ENCODE assay signal across 8 cellular contexts in the genomic region with DNA sequence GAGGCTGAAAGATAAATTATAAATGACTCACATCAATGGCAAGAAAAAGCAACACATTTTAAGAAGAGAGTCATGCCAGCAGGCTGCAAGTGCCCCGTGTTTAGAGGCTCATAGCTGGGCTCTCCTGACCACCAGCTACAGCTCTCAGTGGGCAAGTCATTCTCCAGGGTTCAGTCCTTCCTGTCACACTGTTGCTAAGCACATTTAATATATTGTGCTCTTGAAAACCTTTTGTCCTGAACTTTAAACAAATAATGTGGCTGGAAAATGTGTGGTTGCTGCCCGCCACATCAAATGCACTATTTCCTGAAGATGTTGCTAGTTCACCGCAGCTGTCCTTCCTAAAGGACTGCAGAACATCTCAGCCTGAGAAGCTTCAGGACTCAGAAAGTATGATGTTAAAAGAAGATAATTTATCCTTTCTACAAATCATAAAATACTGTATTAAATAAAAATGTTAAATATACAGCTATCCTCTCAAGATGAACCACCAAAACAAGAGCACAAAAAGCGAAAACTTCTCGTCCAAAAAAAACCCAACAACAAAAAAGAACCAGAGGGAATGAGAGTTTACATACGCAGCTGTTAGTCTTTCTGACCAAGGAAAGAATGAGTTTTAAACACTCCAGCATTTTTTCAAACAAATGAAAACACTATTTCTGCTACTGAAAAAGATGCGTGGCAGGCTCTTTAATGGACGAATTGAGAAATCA. TPM values are rescaled to one million over a fixed set of nuclear protein-coding genes. Genes with fewer than 3 reads are reported as not detected.
A peak's percentile ranks its signal among the peaks of the same experiment; 100 is the strongest.
DNase-seq lines count a peak whose midpoint lies in the region; ATAC-seq and TF ChIP-seq lines count a peak whose summit lies in the region.

No MANE protein-coding gene starts in this region.

- H3K9me3 Mint-ChIP-seq in activated CD8-positive, alpha-beta T cell treated with anti-CD3 and anti-CD28 coated beads, Interleukin-2, amount 10 ng/mL, durations not matched to agents 7 days and 5 days (ENCODE audit: insufficient read depth), result no peaks in the 10 kb centered on the region

- H3K79me2 ChIP-seq in MM.1S (ENCODE audit: low read length) (peaks cover 4% of the 10 kb centered on the region; the same call in 1 of the 2 replicates), fibroblast of lung (ENCODE audit: control insufficient read depth, insufficient read depth, low read length) (no peaks in the 10 kb centered on the region), trophoblast cell (ENCODE audit: control insufficient read depth, insufficient read depth, low read length, poor library complexity) (peaks cover 6% of the 10 kb centered on the region)

- peak overlapping the region; percentile 73 for H4K12ac ChIP-seq in trophoblast cell (ENCODE audit: low read depth, low read length)

- H3K9me3 ChIP-seq in HAP-1 (no peaks in the 10 kb centered on the region), MM.1S (replicated peaks; ENCODE audit: insufficient read depth, low read length) (no peaks in the 10 kb centered on the region), fibroblast of lung (ENCODE audit: control insufficient read depth, insufficient read depth, low read depth, low read length) (no peaks in the 10 kb centered on the region), trophoblast cell (ENCODE audit: insufficient read depth, low read depth, low read length) (no peaks in the 10 kb centered on the region)

- no peaks in the 10 kb centered on the region for H3K9me2 ChIP-seq in MM.1S (replicated peaks; ENCODE audit: insufficient read depth, low read length)

- TF ChIP-seq CTCF in MM.1S (IDR thresholded peaks at IDR 0.05; ENCODE audit: low read length), result no peak
- TF ChIP-seq CTCF in fibroblast of lung (conservative IDR thresholded peaks at IDR 0.05 in 1 of 2, IDR thresholded peaks at IDR 0.05 in 1 of 2; ENCODE audit: low read depth in 1 of 2, low read length in 2 of 2), result no peak

- peaks cover 15% of the 10 kb centered on the region for H3K4me1 Mint-ChIP-seq in activated CD8-positive, alpha-beta T cell treated with anti-CD3 and anti-CD28 coated beads, Interleukin-2, amount 10 ng/mL, durations not matched to agents 7 days and 5 days (ENCODE audit: low read depth)

- peak overlapping the region; percentile 96 for H3K27ac Mint-ChIP-seq in activated CD8-positive, alpha-beta T cell treated with anti-CD3 and anti-CD28 coated beads, Interleukin-2, amount 10 ng/mL, durations not matched to agents 7 days and 5 days

- H3K27ac ChIP-seq in MM.1S (ENCODE audit: low read length) (peak overlapping the region; percentile 92), fibroblast of lung (ENCODE audit: insufficient read depth, low read length) (peak overlapping the region; percentile 62), trophoblast cell (ENCODE audit: low read depth, low read length) (no peak overlapping the region)

- peak overlapping the region; percentile 85 for H3K4me2 ChIP-seq in MM.1S (ENCODE audit: low read depth, low read length)
- H3K4me2 ChIP-seq in fibroblast of lung (ENCODE audit: extremely low read depth, insufficient read depth, low read length), result peak overlapping the region; percentile 55
- peak overlapping the region; percentile 63 for H3K4me2 ChIP-seq in trophoblast cell (ENCODE audit: low read length)

- H2AFZ ChIP-seq in MM.1S (ENCODE audit: low read length) (peak overlapping the region; percentile 74), fibroblast of lung (ENCODE audit: low read length) (peak overlapping the region; percentile 85), trophoblast cell (ENCODE audit: insufficient read depth, low read length, poor library complexity) (peak overlapping the region; percentile 80)

- H3K14ac ChIP-seq in trophoblast cell (ENCODE audit: low read length), result peak overlapping the region; percentile 95

- H3K36me3 ChIP-seq in HAP-1 (replicated peaks) (peaks cover 22% of the 10 kb centered on the region), MM.1S (replicated peaks; ENCODE audit: insufficient read depth, low read length) (peaks cover 10% of the 10 kb centered on the region; the same call in 1 of the 2 replicates), fibroblast of lung (ENCODE audit: control insufficient read depth, insufficient read depth, low read length) (peaks cover 2% of the 10 kb centered on the region), trophoblast cell (ENCODE audit: control insufficient read depth in 1 of 2, insufficient read depth in 2 of 2, low read length in 2 of 2) (peaks cover 8 to 12% of the 10 kb centered on the region in 2 experiments)

- no CpG with 5 or more reads among the region's 8 CpGs for WGBS in trophoblast cell (ENCODE audit: extremely low coverage, insufficient coverage, insufficient read length)

- peak; percentile 34 for ATAC-seq in activated CD8-positive, alpha-beta T cell treated with anti-CD3 and anti-CD28 coated beads, Interleukin-2, amount 10 ng/mL, durations not matched to agents 7 days and 5 days

- no peak overlapping the region for H3K4ac ChIP-seq in trophoblast cell (ENCODE audit: low read depth, low read length)

- no peak overlapping the region for H2BK12ac ChIP-seq in trophoblast cell (ENCODE audit: low read length)

- no peak overlapping the region for H2AK5ac ChIP-seq in trophoblast cell (ENCODE audit: low read length)

- H3K9ac ChIP-seq in MM.1S (ENCODE audit: low read length) (peak overlapping the region; percentile 87), fibroblast of lung (ENCODE audit: insufficient read depth, low read length) (peak overlapping the region; percentile 83), trophoblast cell (ENCODE audit: low read length) (no peak overlapping the region)

- H4K91ac ChIP-seq in trophoblast cell (ENCODE audit: low read depth, low read length), result no peak overlapping the region

- no peaks in the 10 kb centered on the region for H3K27me3 ChIP-seq in HAP-1 (ENCODE audit: low read depth)
- no peaks in the 10 kb centered on the region for H3K27me3 ChIP-seq in MM.1S (replicated peaks; ENCODE audit: insufficient read depth, low read length)
- no peaks in the 10 kb centered on the region for H3K27me3 ChIP-seq in fibroblast of lung (ENCODE audit: control insufficient read depth, insufficient read depth, low read length)
- no peaks in the 10 kb centered on the region for H3K27me3 ChIP-seq in trophoblast cell (ENCODE audit: insufficient read depth, low read length)

- H3K4me1 ChIP-seq in HAP-1 (peaks cover 4% of the 10 kb centered on the region), MM.1S (ENCODE audit: low read length) (no peaks in the 10 kb centered on the region), fibroblast of lung (ENCODE audit: control insufficient read depth, extremely low read depth, insufficient read depth, low read length) (no peaks in the 10 kb centered on the region), trophoblast cell (ENCODE audit: control insufficient read depth in 1 of 2, insufficient read depth in 2 of 2, low read length in 2 of 2) (peaks cover 0 to 6% of the 10 kb centered on the region in 2 experiments)

- in situ Hi-C loops in HAP-1 (cut with MboI; ENCODE audit: low sequenced_read_pairs), result no loop called here

- H3K18ac ChIP-seq in trophoblast cell (ENCODE audit: low read length), result peak overlapping the region; percentile 30

- CTCF ChIA-PET in activated CD8-positive, alpha-beta T cell treated with anti-CD3 and anti-CD28 coated beads, Interleukin-2, amount 10 ng/mL, durations not matched to agents 7 days and 5 days (lab: Charles Lee), result interaction anchor here (1.1 to 1.7 kb wide), 4 partner anchors 11 to 81 kb away, joined by 3 to 7 read pairs (median 4); no protein-coding TSS in a partner anchor

- no peak overlapping the region for H3K23ac ChIP-seq in trophoblast cell (ENCODE audit: low read length)

- H3K4me3 Mint-ChIP-seq in activated CD8-positive, alpha-beta T cell treated with anti-CD3 and anti-CD28 coated beads, Interleukin-2, amount 10 ng/mL, durations not matched to agents 7 days and 5 days, result peak overlapping the region; percentile 89

- H2BK120ac ChIP-seq in trophoblast cell (ENCODE audit: insufficient read depth, low read length, poor library complexity), result peak overlapping the region; percentile 76

- peaks cover 6% of the 10 kb centered on the region for H3K79me1 ChIP-seq in trophoblast cell (ENCODE audit: low read length)

- no peak overlapping the region for H2BK5ac ChIP-seq in trophoblast cell (ENCODE audit: low read depth, low read length, poor library complexity)

- peaks cover 16% of the 10 kb centered on the region for H3F3A ChIP-seq in MM.1S (ENCODE audit: insufficient read depth, low read length)

- H4K20me1 ChIP-seq in MM.1S (ENCODE audit: insufficient read depth, low read length) (no peaks in the 10 kb centered on the region), fibroblast of lung (ENCODE audit: control insufficient read depth, extremely low read depth, insufficient read depth, low read length) (no peaks in the 10 kb centered on the region)

- DNase-seq in NCI-H1092 treated with DMSO at 0.1 percent for 48 hours (lab: John Stamatoyannopoulos, UW) (peak; percentile 24), NCI-H1092 (lab: John Stamatoyannopoulos, UW) (no peak), HAP-1 (ENCODE audit: low spot score in 2 of 2) (peak; percentile 20 to 21), MM.1S (peak; percentile 83), fibroblast of lung (ENCODE audit: low read depth in 2 of 2) (peak; percentile 15 to 50), trophoblast cell (no peak), NCI-H2029 (lab: John Stamatoyannopoulos, UW) (no peak)
- DNase-seq in activated CD8-positive, alpha-beta T cell treated with anti-CD3 and anti-CD28 coated beads, Interleukin-2, amount 10 ng/mL, durations not matched to agents 7 days and 5 days, result peak; percentile 70

- H3K36me3 Mint-ChIP-seq in activated CD8-positive, alpha-beta T cell treated with anti-CD3 and anti-CD28 coated beads, Interleukin-2, amount 10 ng/mL, durations not matched to agents 7 days and 5 days (ENCODE audit: low read depth), result peaks cover 36% of the 10 kb centered on the region

- H3K4me3 ChIP-seq in HAP-1, result peak overlapping the region; percentile 62
- H3K4me3 ChIP-seq in MM.1S (ENCODE audit: low read length), result peak overlapping the region; percentile 86
- peak overlapping the region; percentile 68 to 84 (median 70) for H3K4me3 ChIP-seq in fibroblast of lung (replicated peaks in 1 of 4; ENCODE audit: control extremely low read depth in 1 of 4, insufficient read depth in 1 of 4, low read depth in 3 of 4, low read length in 4 of 4)
- peak overlapping the region; percentile 94 for H3K4me3 ChIP-seq in trophoblast cell (ENCODE audit: low read depth, low read length)

- POLR2A ChIA-PET in activated CD8-positive, alpha-beta T cell treated with anti-CD3 and anti-CD28 coated beads, Interleukin-2, amount 10 ng/mL, durations not matched to agents 7 days and 5 days (lab: Charles Lee), result interaction anchor here (0.9 to 1.6 kb wide), 4 partner anchors 11 to 72 kb away, joined by 4 to 6 read pairs (median 4); no protein-coding TSS in a partner anchor

- H4K8ac ChIP-seq in trophoblast cell (ENCODE audit: low read depth, low read length), result peak overlapping the region; percentile 74

- H3K27me3 Mint-ChIP-seq in activated CD8-positive, alpha-beta T cell treated with anti-CD3 and anti-CD28 coated beads, Interleukin-2, amount 10 ng/mL, durations not matched to agents 7 days and 5 days (ENCODE audit: low read depth), result no peaks in the 10 kb centered on the region

RNA-seq across cellular contexts. Expression of a gene that starts 1.0 kb away (rescaled TPM):
- total RNA-seq in activated CD8-positive, alpha-beta T cell treated with anti-CD3 and anti-CD28 coated beads, Interleukin-2, amount 10 ng/mL, durations not matched to agents 7 days and 5 days, result 1 to 10 TPM; 7.6 TPM
- total RNA-seq in fibroblast of lung, result 9.5 and 23.3 TPM in 2 replicates
- polyA plus RNA-seq in fibroblast of lung, result 4.3 and 6.2 TPM in 2 replicates
- 8.4 and 10.6 TPM in 2 replicates for polyA plus RNA-seq in fibroblast of lung (2012)
- 0.67 and 1.4 TPM in 2 replicates for polyA minus RNA-seq in fibroblast of lung (ENCODE audit: low replicate concordance)
- 9.3 and 9.9 TPM in 2 replicates for polyA plus RNA-seq in trophoblast cell (2013)

Comparison
In these comparisons a context has a peak if more than half of its experiments do, and no peak if none do; other contexts are left out.
1. DNase-seq: peak in NCI-H1092 treated with DMSO at 0.1 percent for 48 hours (single experiment), HAP-1 (2 of 2), MM.1S (single experiment), activated CD8-positive, alpha-beta T cell treated with anti-CD3 and anti-CD28 coated beads, Interleukin-2, amount 10 ng/mL, durations not matched to agents 7 days and 5 days (single experiment) and fibroblast of lung (2 of 2); none in NCI-H1092 (single experiment), trophoblast cell (0 of 2) and NCI-H2029 (single experiment).
2. Peak in every context shown above with its lines, with median percentiles within 50 percentile points of each other: H3K4me3 ChIP-seq, H2AFZ ChIP-seq and H3K4me2 ChIP-seq.